ENCODE assay signal across 20 cellular contexts in the genomic region with DNA sequence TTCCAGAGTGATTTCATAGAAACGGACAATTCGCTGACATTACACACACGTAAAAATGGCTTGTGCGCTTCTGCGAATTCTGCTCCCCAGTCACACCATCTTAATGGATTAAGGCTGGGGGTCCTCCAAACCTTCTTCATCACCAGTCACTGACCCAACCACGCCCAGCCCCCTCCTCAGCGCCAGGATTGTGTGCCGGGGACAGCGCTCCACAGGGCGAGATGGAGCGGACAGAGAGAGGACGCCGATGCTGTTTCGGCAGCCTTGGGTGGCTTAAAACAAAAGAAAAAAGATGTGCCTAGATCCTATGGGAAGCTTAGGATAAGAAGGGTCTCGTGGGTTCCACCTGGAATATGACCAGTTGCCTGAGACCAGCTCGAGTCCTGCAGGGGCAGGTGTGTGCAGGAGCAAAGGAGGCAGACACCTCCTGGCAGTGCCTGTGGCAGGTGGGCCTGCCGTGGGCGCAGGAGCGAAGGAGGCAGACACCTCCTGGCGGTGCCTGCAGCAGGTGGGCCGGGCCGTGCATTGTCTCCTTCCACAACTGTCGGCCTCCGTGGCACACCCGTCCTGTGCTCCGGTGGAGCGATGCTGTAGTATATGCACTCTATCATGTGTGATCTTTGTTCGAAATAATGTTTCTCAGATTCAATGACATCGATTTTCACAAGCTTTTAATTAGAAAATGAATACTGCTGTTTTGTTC.
"Had no signal": no experiment of that assay in that cellular context is flagged by ENCODE, and none has a peak within 500 bp of the region (broad histone marks: within the 10 kb centered on the region; RNA-seq: fewer than 3 reads in every experiment).

No MANE protein-coding gene starts in this region.

- H3K4me3 ChIP-seq: ovary, smooth muscle cell, suprapubic skin, transverse colon, vagina had no signal

- H3K27ac ChIP-seq: ovary, suprapubic skin, transverse colon, vagina had no signal

- H3K27me3 ChIP-seq: ovary, suprapubic skin, transverse colon, vagina had no signal

- H3K36me3 ChIP-seq: ovary had no signal

- ATAC-seq: effector memory CD8-positive, alpha-beta T cell; naive thymus-derived CD4-positive, alpha-beta T cell; sciatic nerve; stimulated activated naive CD8-positive, alpha-beta T cell treated with anti-CD3 and anti-CD28 coated beads, Interleukin-15, amount 100 ng/mL, for 72 hours had no signal

- H3K9me3 ChIP-seq: ovary, suprapubic skin, transverse colon, vagina had no signal

- DNase-seq: cortex of kidney; effector memory CD8-positive, alpha-beta T cell; hypothalamus; mammary epithelial cell; mesendoderm; midbrain; naive thymus-derived CD4-positive, alpha-beta T cell; occipital lobe; ovary; stimulated activated CD4-positive, alpha-beta T cell treated with anti-CD3 and anti-CD28 coated beads, Interleukin-12 subunit alpha, Interleukin-12 subunit beta, amount 100 ng/mL, for 4 hours; stimulated activated CD4-positive, alpha-beta T cell treated with anti-CD3 and anti-CD28 coated beads, Interleukin-1b, Interleukin-23, amount 100 ng/mL, for 48 hours; stimulated activated CD4-positive, alpha-beta T cell treated with anti-CD3 and anti-CD28 coated beads, Interleukin-4, amount 100 ng/mL, for 1 hour; stimulated activated CD8-positive, alpha-beta memory T cell treated with anti-CD3 and anti-CD28 coated beads, Interleukin-4, amount 100 ng/mL, for 48 hours; stimulated activated naive CD4-positive, alpha-beta T cell; stimulated activated naive CD8-positive, alpha-beta T cell treated with anti-CD3 and anti-CD28 coated beads, Interleukin-15, amount 100 ng/mL, for 72 hours; transverse colon had no signal

- H3K4me1 ChIP-seq: suprapubic skin, transverse colon, vagina had no signal
